ENCODE assay signal across 8 cellular contexts in the genomic region with DNA sequence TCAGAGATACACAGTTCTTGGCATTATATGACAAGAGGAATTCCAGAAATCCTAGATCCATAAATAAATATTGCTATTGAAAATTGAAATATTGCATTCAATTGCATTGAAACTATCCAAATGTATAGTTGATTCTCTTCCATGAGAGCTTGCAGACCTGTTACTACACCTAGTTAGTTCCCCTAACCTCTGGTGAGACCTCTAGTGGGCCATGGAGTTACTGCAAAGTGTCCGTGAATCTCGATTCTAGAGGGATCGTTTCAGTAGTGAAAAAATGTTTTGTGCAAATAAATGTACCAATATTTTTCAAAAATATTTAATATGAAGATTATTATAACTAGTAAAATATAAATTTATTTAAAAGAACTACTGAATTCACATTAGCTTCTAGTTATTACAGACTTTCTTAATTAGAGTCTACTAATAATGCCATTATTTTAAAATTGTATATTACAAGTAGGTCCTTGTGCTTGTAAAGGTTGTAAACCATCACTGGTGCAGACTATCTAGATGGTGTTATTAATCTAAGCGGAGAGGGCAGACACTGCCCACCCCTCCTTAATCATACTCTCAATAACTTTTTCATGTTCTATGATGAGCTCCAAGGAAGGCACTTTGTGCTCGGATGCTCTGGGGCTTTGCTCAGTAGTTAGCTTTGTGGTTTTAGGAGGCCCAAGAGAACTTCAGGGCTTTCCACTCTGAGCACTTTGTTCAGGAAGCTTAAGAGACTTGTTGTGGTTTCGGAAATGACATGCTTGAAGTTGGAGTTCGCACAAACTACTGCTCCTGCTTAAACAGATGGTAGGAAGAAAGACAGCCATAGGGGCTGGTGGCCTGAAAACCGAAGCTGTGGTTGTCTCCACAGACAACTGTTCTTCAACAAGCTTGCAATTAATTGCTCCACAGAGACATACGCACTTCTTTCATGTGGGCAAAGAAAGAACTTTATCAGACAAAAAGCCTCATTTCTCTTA. TPM values are rescaled to one million over a fixed set of nuclear protein-coding genes. Genes with fewer than 3 reads are reported as not detected.
DNase-seq lines count a peak whose midpoint lies in the region; ATAC-seq, FAIRE-seq and TF ChIP-seq lines count a peak whose summit lies in the region.

No MANE protein-coding gene starts in this region.

- no peak overlapping the region for H3K23ac ChIP-seq in H1 (ENCODE audit: insufficient read length)

- no peaks in the 10 kb centered on the region for H3K27me3 Mint-ChIP-seq in activated CD4-positive, alpha-beta memory T cell treated with anti-CD3 and anti-CD28 coated beads, Interleukin-2, amount 10 ng/mL, durations not matched to agents 7 days and 5 days
- no peaks in the 10 kb centered on the region for H3K27me3 Mint-ChIP-seq in neural crest cell (ENCODE audit: low read depth)

- no peak overlapping the region for H2BK120ac ChIP-seq in H1 (replicated peaks; ENCODE audit: low read depth, low read length)

- H3K79me1 ChIP-seq in H1 (ENCODE audit: low read depth, low read length) = no peaks in the 10 kb centered on the region

- CTCF ChIA-PET in activated CD4-positive, alpha-beta memory T cell treated with anti-CD3 and anti-CD28 coated beads, Interleukin-2, amount 10 ng/mL, durations not matched to agents 7 days and 5 days (lab: Charles Lee) = interaction anchor here (0.7 to 3.4 kb wide), 62 partner anchors 9 to 1116 kb away, joined by 3 to 36 read pairs (median 4); partner anchors contain the start of genes BBS12, BBS7, IL2 and NUDT6
- CTCF ChIA-PET in H1 (lab: Charles Lee; ENCODE audit: partially characterized antibody) = interaction anchor here (0.5 to 4.1 kb wide), 82 partner anchors 10 to 1780 kb away, joined by 3 to 37 read pairs (median 4); no protein-coding TSS in a partner anchor

- peaks cover 6% of the 10 kb centered on the region for H3K36me3 Mint-ChIP-seq in activated CD4-positive, alpha-beta memory T cell treated with anti-CD3 and anti-CD28 coated beads, Interleukin-2, amount 10 ng/mL, durations not matched to agents 7 days and 5 days (ENCODE audit: low read depth)
- H3K36me3 Mint-ChIP-seq in neural crest cell (ENCODE audit: low read depth) = peaks cover 2% of the 10 kb centered on the region

- H3K4me3 ChIP-seq in H1 (ENCODE audit: extremely low read depth in 1 of 4, insufficient read depth in 2 of 4, low read depth in 3 of 4, low read length in 4 of 4) = no peak overlapping the region

- no peak overlapping the region for H4K91ac ChIP-seq in H1 (replicated peaks; ENCODE audit: insufficient read length, low read length)

- H2BK5ac ChIP-seq in H1 (ENCODE audit: low read depth, low read length) = no peak overlapping the region

- peak overlapping the region; percentile 48 for H3K4me3 Mint-ChIP-seq in activated CD4-positive, alpha-beta memory T cell treated with anti-CD3 and anti-CD28 coated beads, Interleukin-2, amount 10 ng/mL, durations not matched to agents 7 days and 5 days
- H3K4me3 Mint-ChIP-seq in neural crest cell = no peak overlapping the region

- no peak overlapping the region for H2BK15ac ChIP-seq in H1 (ENCODE audit: low read length)

- WGBS in H1 (ENCODE audit: extremely low coverage in 1 of 2, insufficient coverage in 1 of 2, insufficient read length in 1 of 2, insufficient replicate concordance in 2 of 2, low coverage in 1 of 2, low lambda C conversion rate in 2 of 2, missing lambda C conversion rate in 1 of 2), 2 experiments = 78% methylated on average over 9 of the region's 9 CpGs; no CpG with 5 or more reads in 1 of the 2 experiments

- ATAC-seq in HG03025 (IDR thresholded peaks at IDR 0.05; ENCODE audit: low FRiP score, unreplicated experiment) = peak; percentile 63
- ATAC-seq in GM21737 (IDR thresholded peaks at IDR 0.05; ENCODE audit: unreplicated experiment) = no peak

- no peak overlapping the region; the same call in 1 of the 2 replicates for H2AFZ ChIP-seq in H1 (ENCODE audit: low read length)

- no peaks in the 10 kb centered on the region for H3K23me2 ChIP-seq in H1 (ENCODE audit: low read depth, low read length)

- no peak overlapping the region for H3K4me2 ChIP-seq in H1 (ENCODE audit: insufficient read depth in 1 of 2, low read depth in 2 of 2, low read length in 2 of 2)

- peak overlapping the region; percentile 80 for H3K27ac Mint-ChIP-seq in activated CD4-positive, alpha-beta memory T cell treated with anti-CD3 and anti-CD28 coated beads, Interleukin-2, amount 10 ng/mL, durations not matched to agents 7 days and 5 days
- no peak overlapping the region for H3K27ac Mint-ChIP-seq in neural crest cell (ENCODE audit: unreplicated experiment)

- H3K9me3 ChIP-seq in H1 (ENCODE audit: insufficient read depth in 2 of 2, low read depth in 1 of 2, low read length in 1 of 2) = peaks cover 10 to 13% of the 10 kb centered on the region in 2 experiments; a peak in 2 of 4 replicates

- no peak for TF ChIP-seq POLR2A in H1 (IDR thresholded peaks at IDR 0.05; ENCODE audit: control extremely low read depth in 1 of 2, low read depth in 2 of 2, low read length in 2 of 2)

- no peak overlapping the region for H4K8ac ChIP-seq in H1 (ENCODE audit: extremely low read depth, insufficient read depth, low read length)

- H2AK5ac ChIP-seq in H1 (ENCODE audit: low read depth, low read length) = no peak overlapping the region

- H2BK20ac ChIP-seq in H1 (ENCODE audit: low read length) = no peak overlapping the region

- H4K20me1 ChIP-seq in H1 (replicated peaks in 1 of 2; ENCODE audit: control insufficient read depth in 1 of 2, insufficient read depth in 2 of 2, low read length in 2 of 2) = no peaks in the 10 kb centered on the region

- peak; percentile 39 to 51 for DNase-seq in AML-193 (lab: John Stamatoyannopoulos, UW)
- peak; percentile 25 for DNase-seq in GM18507 (ENCODE audit: extremely low spot score, insufficient read length, low read depth)
- DNase-seq in NCI-H526 (lab: John Stamatoyannopoulos, UW) = peak; percentile 23 to 81
- DNase-seq in activated CD4-positive, alpha-beta memory T cell treated with anti-CD3 and anti-CD28 coated beads, Interleukin-2, amount 10 ng/mL, durations not matched to agents 7 days and 5 days = peak; percentile 68
- peak in 1 of 2 experiments; percentile 64 for DNase-seq in H1 (ENCODE audit: low read depth in 1 of 2, low spot score in 2 of 2)
- peak; percentile 40 for DNase-seq in neural crest cell (ENCODE audit: low read depth, low spot score)

- peaks cover 3% of the 10 kb centered on the region for H3K9me3 Mint-ChIP-seq in activated CD4-positive, alpha-beta memory T cell treated with anti-CD3 and anti-CD28 coated beads, Interleukin-2, amount 10 ng/mL, durations not matched to agents 7 days and 5 days
- peaks cover 4% of the 10 kb centered on the region for H3K9me3 Mint-ChIP-seq in neural crest cell

- TF ChIP-seq CTCF in H1 (IDR thresholded peaks at IDR 0.05; ENCODE audit: control extremely low read depth in 1 of 3, insufficient read depth in 1 of 3, low read depth in 1 of 3, low read length in 3 of 3) (peak in 2 of 3 experiments; percentile 69 to 78; a peak in 3 of 4 replicates), neural crest cell (conservative IDR thresholded peaks at IDR 0.05) (peak; percentile 74)

- H3K4me1 Mint-ChIP-seq in activated CD4-positive, alpha-beta memory T cell treated with anti-CD3 and anti-CD28 coated beads, Interleukin-2, amount 10 ng/mL, durations not matched to agents 7 days and 5 days = peaks cover 36% of the 10 kb centered on the region
- H3K4me1 Mint-ChIP-seq in neural crest cell = no peaks in the 10 kb centered on the region

- no peaks in the 10 kb centered on the region for H3K79me2 ChIP-seq in H1 (ENCODE audit: control insufficient read depth in 1 of 2, insufficient read depth in 2 of 2, low read length in 2 of 2)

- no peak overlapping the region for H3K18ac ChIP-seq in H1 (ENCODE audit: extremely low read depth, low read length)

- H2BK12ac ChIP-seq in H1 (ENCODE audit: low read depth, low read length) = no peak overlapping the region

- no peak overlapping the region for H3K14ac ChIP-seq in H1 (ENCODE audit: insufficient read length)

- no peak overlapping the region for H3K56ac ChIP-seq in H1 (replicated peaks; ENCODE audit: insufficient read length, low read depth, low read length)

- POLR2A ChIA-PET in activated CD4-positive, alpha-beta memory T cell treated with anti-CD3 and anti-CD28 coated beads, Interleukin-2, amount 10 ng/mL, durations not matched to agents 7 days and 5 days (lab: Charles Lee) = interaction anchor here (0.9 to 1.8 kb wide), 8 partner anchors 36 to 754 kb away, joined by 3 to 5 read pairs (median 4); partner anchors contain the start of genes CCNA2 and NUDT6
- POLR2A ChIA-PET in H1 (lab: Charles Lee; ENCODE audit: partially characterized antibody) = interaction anchor here (0.7 kb wide), 2 partner anchors 201 to 537 kb away, joined by 3 read pairs; no protein-coding TSS in a partner anchor

- TF ChIP-seq RAD21 in H1 (IDR thresholded peaks at IDR 0.05 in 1 of 2, conservative IDR thresholded peaks at IDR 0.05 in 1 of 2; ENCODE audit: low read depth in 2 of 2, low read length in 2 of 2) = peak; percentile 55 to 69

- H3K27ac ChIP-seq in H1 (ENCODE audit: low read depth, low read length) = no peak overlapping the region

- peak; percentile 85 for FAIRE-seq in GM18507 (lab: Jason Lieb, UNC)
- peak; percentile 94 for FAIRE-seq in H1 (lab: Jason Lieb, UNC)

- H3K27me3 ChIP-seq in H1 (replicated peaks in 1 of 4; ENCODE audit: control insufficient read depth in 3 of 4, extremely low read depth in 1 of 4, insufficient read depth in 3 of 4, low read length in 3 of 4) = no peaks in the 10 kb centered on the region

- H4K5ac ChIP-seq in H1 (ENCODE audit: insufficient read length, low read depth, low read length) = no peak overlapping the region

- no peak for TF ChIP-seq EP300 in H1 (IDR thresholded peaks at IDR 0.05; ENCODE audit: borderline replicate concordance in 1 of 2, low read depth in 2 of 2, low read length in 2 of 2)

- no peak overlapping the region for H3K9ac ChIP-seq in H1 (replicated peaks in 1 of 4; ENCODE audit: extremely low read depth in 1 of 4, low read depth in 3 of 4, low read length in 3 of 4)

- no peaks in the 10 kb centered on the region for H3K4me1 ChIP-seq in H1 (replicated peaks in 1 of 4; ENCODE audit: control insufficient read depth in 3 of 4, insufficient read depth in 4 of 4, low read length in 3 of 4)

- no peak overlapping the region for H3K4ac ChIP-seq in H1 (replicated peaks; ENCODE audit: insufficient read length, low read depth, low read length)

- no peaks in the 10 kb centered on the region; a peak in 1 of 8 replicates for H3K36me3 ChIP-seq in H1 (ENCODE audit: control insufficient read depth in 2 of 4, insufficient read depth in 4 of 4, low read length in 3 of 4)

RNA-seq across cellular contexts. Expression of gene IL21, which starts 42.8 kb away (rescaled TPM):
- 1 to 10 TPM; 2.8 to 3.1 TPM for total RNA-seq in activated CD4-positive, alpha-beta memory T cell treated with anti-CD3 and anti-CD28 coated beads, Interleukin-2, amount 10 ng/mL, durations not matched to agents 7 days and 5 days
- total RNA-seq in H1 (2021; fragmentation: NEBNext Ultra II Directional; extraction: Animal tissue kit (Norgen Biotek cat#: 25700)) = not detected in 2 replicates
- not detected in 2 replicates for polyA plus RNA-seq in H1 (2011; rRNA removed)
- polyA plus RNA-seq in H1 (2011; cell fraction: cytosol; rRNA removed) = not detected
- polyA plus RNA-seq in H1 (2011; cell fraction: nucleus; rRNA removed) = not detected
- polyA plus RNA-seq in H1 (2012, experiment 1 of 2) = not detected in 4 replicates
- polyA plus RNA-seq in H1 (2012, experiment 2 of 2) = not detected
- not detected for polyA plus RNA-seq in H1 (2013, experiment 1 of 2)
- not detected for polyA plus RNA-seq in H1 (2013, experiment 2 of 2)
- not detected in 2 replicates for polyA minus RNA-seq in H1 (2011; rRNA and poly(A)+ RNA removed)
- polyA minus RNA-seq in H1 (2011; cell fraction: cytosol; rRNA and poly(A)+ RNA removed) = not detected
- not detected for polyA minus RNA-seq in H1 (2011; cell fraction: nucleus; rRNA and poly(A)+ RNA removed)
- total RNA-seq in neural crest cell = not detected in 2 replicates
